In genomic region chr2:84904717-84905174, GRCh38 we compare ENCODE assay signal across 9 cellular contexts. TPM values are rescaled to one million over a fixed set of nuclear protein-coding genes. Genes with fewer than 3 reads are reported as not detected.
A peak's percentile ranks its signal among the peaks of the same experiment; 100 is the strongest.
DNase-seq lines count a peak whose midpoint lies in the region; ATAC-seq, FAIRE-seq and TF ChIP-seq lines count a peak whose summit lies in the region.
"Had no signal": no experiment of that assay in that cellular context is flagged by ENCODE, and none has a peak within 500 bp of the region (broad histone marks: within the 10 kb centered on the region; RNA-seq: fewer than 3 reads in every experiment).

No MANE protein-coding gene starts in this region.

- no peaks in the 10 kb centered on the region for H3K27me3 Mint-ChIP-seq in activated CD4-positive, alpha-beta T cell treated with anti-CD3 and anti-CD28 coated beads, Interleukin-2, amount 10 ng/mL, durations not matched to agents 7 days and 5 days

- H3K36me3 ChIP-seq in breast epithelium (no peaks in the 10 kb centered on the region), smooth muscle cell (ENCODE audit: low read depth) (no peaks in the 10 kb centered on the region)

- peak overlapping the region; percentile 96 for H3K27ac Mint-ChIP-seq in activated CD4-positive, alpha-beta T cell treated with anti-CD3 and anti-CD28 coated beads, Interleukin-2, amount 10 ng/mL, durations not matched to agents 7 days and 5 days

- H3K9me3 Mint-ChIP-seq in activated CD4-positive, alpha-beta T cell treated with anti-CD3 and anti-CD28 coated beads, Interleukin-2, amount 10 ng/mL, durations not matched to agents 7 days and 5 days = peaks cover 18% of the 10 kb centered on the region

- WGBS in smooth muscle cell (ENCODE audit: low lambda C conversion rate) = under 1% methylated on average over 19 of the region's 21 CpGs

- H3K36me3 Mint-ChIP-seq in activated CD4-positive, alpha-beta T cell treated with anti-CD3 and anti-CD28 coated beads, Interleukin-2, amount 10 ng/mL, durations not matched to agents 7 days and 5 days (ENCODE audit: low read depth) = peaks cover 55% of the 10 kb centered on the region

- H3K4me3 ChIP-seq in breast epithelium (peak overlapping the region; percentile 98 to 100 (median 100)), smooth muscle cell (peak overlapping the region; percentile 98)

- intact Hi-C loops in breast epithelium (cut with DNase I; ENCODE audit: low total_unique reads) = no loop called here

- no peak overlapping the region for H3K9ac ChIP-seq in smooth muscle cell (ENCODE audit: low read depth)

- DNase-seq in activated CD4-positive, alpha-beta T cell treated with anti-CD3 and anti-CD28 coated beads, Interleukin-2, amount 10 ng/mL, durations not matched to agents 7 days and 5 days = peak; percentile 49
- DNase-seq in activated CD4-positive, alpha-beta T cell treated with anti-CD3 and anti-CD28 coated beads, Interleukin-2, amount 50 U/mL, for 4 hours = no peak
- DNase-seq in RCC 7860 (ENCODE audit: low spot score) (peak; percentile 26), breast epithelium (ENCODE audit: low spot score in 2 of 2) (peak; percentile 69 to 76), islet precursor cell (peak; percentile 83), smooth muscle cell (lab: John Stamatoyannopoulos, UW; ENCODE audit: unreplicated experiment) (no peak)
- DNase-seq in effector CD4-positive, alpha-beta T cell = no peak

- no peak for FAIRE-seq in RCC 7860 (lab: Jason Lieb, UNC)
- FAIRE-seq: GM18507 had no signal

- peaks cover 64% of the 10 kb centered on the region for H3K4me1 Mint-ChIP-seq in activated CD4-positive, alpha-beta T cell treated with anti-CD3 and anti-CD28 coated beads, Interleukin-2, amount 10 ng/mL, durations not matched to agents 7 days and 5 days

- H3K27me3 ChIP-seq in breast epithelium (no peaks in the 10 kb centered on the region), smooth muscle cell (ENCODE audit: low read depth) (no peaks in the 10 kb centered on the region)

- peaks cover 14% of the 10 kb centered on the region for H3K79me2 ChIP-seq in smooth muscle cell (ENCODE audit: low read depth)

- H3K4me3 Mint-ChIP-seq in activated CD4-positive, alpha-beta T cell treated with anti-CD3 and anti-CD28 coated beads, Interleukin-2, amount 10 ng/mL, durations not matched to agents 7 days and 5 days = peak overlapping the region; percentile 91

- peak overlapping the region; percentile 38 for H2AFZ ChIP-seq in smooth muscle cell (ENCODE audit: low read depth)

- H3K9me3 ChIP-seq in breast epithelium = no peaks in the 10 kb centered on the region
- no peaks in the 10 kb centered on the region for H3K9me3 ChIP-seq in smooth muscle cell (replicated peaks; ENCODE audit: low read depth)

- H4K20me1 ChIP-seq in smooth muscle cell (ENCODE audit: low read depth) = peaks cover 20% of the 10 kb centered on the region

- H3F3A ChIP-seq in smooth muscle cell (ENCODE audit: low read depth) = peaks cover 9% of the 10 kb centered on the region

- ATAC-seq in GM18498 (IDR thresholded peaks at IDR 0.05; ENCODE audit: unreplicated experiment) = no peak

- peak overlapping the region; percentile 100 for H3K4me2 ChIP-seq in smooth muscle cell

- POLR2A ChIA-PET in activated CD4-positive, alpha-beta T cell treated with anti-CD3 and anti-CD28 coated beads, Interleukin-2, amount 10 ng/mL, durations not matched to agents 7 days and 5 days (lab: Charles Lee) = no interaction called here

- TF ChIP-seq POLR2A in breast epithelium (IDR thresholded peaks at IDR 0.05) = no peak

- CTCF ChIA-PET in activated CD4-positive, alpha-beta T cell treated with anti-CD3 and anti-CD28 coated beads, Interleukin-2, amount 10 ng/mL, durations not matched to agents 7 days and 5 days (lab: Charles Lee) = interaction anchor here (1.3 to 6.3 kb wide), 4 partner anchors 11 to 22 kb away, joined by 3 to 71 read pairs (median 4); no protein-coding TSS in a partner anchor

- no peaks in the 10 kb centered on the region for H3K4me1 ChIP-seq in breast epithelium
- peaks cover 10% of the 10 kb centered on the region for H3K4me1 ChIP-seq in smooth muscle cell (ENCODE audit: low read depth)

- H3K27ac ChIP-seq in breast epithelium = peak overlapping the region; percentile 95 to 96
- H3K27ac ChIP-seq in smooth muscle cell (ENCODE audit: low read depth) = peak overlapping the region; percentile 90

- TF ChIP-seq CTCF in breast epithelium (IDR thresholded peaks at IDR 0.05) (no peak), smooth muscle cell (IDR thresholded peaks at IDR 0.05; ENCODE audit: borderline replicate concordance, insufficient read depth, poor library complexity, severe bottlenecking) (no peak)

RNA-seq across cellular contexts. Expression of gene TMSB10, which starts 0.7 kb away (rescaled TPM):
- 1,000 to 10,000 TPM; 5,491 to 5,845 TPM for total RNA-seq in activated CD4-positive, alpha-beta T cell treated with anti-CD3 and anti-CD28 coated beads, Interleukin-2, amount 10 ng/mL, durations not matched to agents 7 days and 5 days
- total RNA-seq in breast epithelium (1,000 to 10,000 TPM; 1,918 to 5,529 (median 3,700) TPM), smooth muscle cell (7,008 and 8,051 TPM in 2 replicates)
- polyA plus RNA-seq in smooth muscle cell = 5,467 and 5,517 TPM in 2 replicates

RNA-seq across cellular contexts. Expression of gene TRABD2A, which starts 23.9 kb away (rescaled TPM):
- total RNA-seq in activated CD4-positive, alpha-beta T cell treated with anti-CD3 and anti-CD28 coated beads, Interleukin-2, amount 10 ng/mL, durations not matched to agents 7 days and 5 days = 10 to 100 TPM; 70.2 to 74.6 TPM
- 1 to 10 TPM; 2.2 to 7.4 (median 5.6) TPM for total RNA-seq in breast epithelium
- total RNA-seq in smooth muscle cell = 0.31 TPM in 1 of 2 replicates, not detected in the other
- 0.11 and 1.1 TPM in 2 replicates for polyA plus RNA-seq in smooth muscle cell

Comparison
In these comparisons a context has a peak if more than half of its experiments do, and no peak if none do; other contexts are left out.
1. DNase-seq: peak in activated CD4-positive, alpha-beta T cell treated with anti-CD3 and anti-CD28 coated beads, Interleukin-2, amount 10 ng/mL, durations not matched to agents 7 days and 5 days (single experiment), RCC 7860 (single experiment), breast epithelium (2 of 2) and islet precursor cell (single experiment); none in activated CD4-positive, alpha-beta T cell treated with anti-CD3 and anti-CD28 coated beads, Interleukin-2, amount 50 U/mL, for 4 hours (0 of 2), smooth muscle cell (single experiment) and effector CD4-positive, alpha-beta T cell (single experiment).
2. RNA of gene TRABD2A, which starts 23.9 kb away (total RNA-seq): 70.2 to 74.6 TPM in activated CD4-positive, alpha-beta T cell treated with anti-CD3 and anti-CD28 coated beads, Interleukin-2, amount 10 ng/mL, durations not matched to agents 7 days and 5 days; 2.2 to 7.4 TPM in breast epithelium and 0.31 TPM in smooth muscle cell; every median in the first group is over 4 times any median in the second.